18 cellular contexts compared by ENCODE assay signal in the genomic region with DNA sequence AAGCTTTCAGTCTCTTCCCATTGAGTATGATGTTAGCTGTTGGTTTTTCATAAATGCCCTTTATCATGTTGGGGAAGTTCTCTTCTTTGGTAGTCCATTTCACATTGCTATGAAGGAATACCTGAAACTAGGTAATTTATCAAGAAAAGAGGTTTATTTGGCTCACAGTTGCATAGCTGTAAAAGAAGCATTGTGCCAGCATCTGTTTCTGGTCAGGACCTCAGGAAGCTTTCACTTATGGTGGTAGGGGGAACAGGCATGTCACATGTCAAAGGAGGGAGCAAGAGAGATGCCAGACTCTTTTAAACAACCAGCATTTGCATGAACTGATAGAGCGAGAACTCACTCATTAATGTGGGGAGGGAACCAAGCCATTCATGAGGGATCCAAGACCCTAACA. TPM values are rescaled to one million over a fixed set of nuclear protein-coding genes. Genes with fewer than 3 reads are reported as not detected.
DNase-seq lines count a peak whose midpoint lies in the region; ATAC-seq, FAIRE-seq and TF ChIP-seq lines count a peak whose summit lies in the region.
"Had no signal": no experiment of that assay in that cellular context is flagged by ENCODE, and none has a peak within 500 bp of the region (broad histone marks: within the 10 kb centered on the region; RNA-seq: fewer than 3 reads in every experiment).

No MANE protein-coding gene starts in this region.

- TF ChIP-seq RAD21 in GM12878 (IDR thresholded peaks at IDR 0.05; ENCODE audit: insufficient read depth, low read depth, low read length) = no peak

- no peaks in the 10 kb centered on the region for H3K79me2 ChIP-seq in GM12878 (ENCODE audit: control insufficient read depth, insufficient read depth, low read length)

- H3K27me3 ChIP-seq in GM12878 (replicated peaks in 1 of 2; ENCODE audit: control insufficient read depth in 2 of 2, insufficient read depth in 2 of 2, low read length in 1 of 2) (no peaks in the 10 kb centered on the region), mesenchymal stem cell (ENCODE audit: control insufficient read depth in 1 of 2, insufficient read depth in 1 of 2, low read length in 2 of 2) (no peaks in the 10 kb centered on the region)
- H3K27me3 ChIP-seq: BE2C had no signal

- no peak overlapping the region for H3K14ac ChIP-seq in mesenchymal stem cell (ENCODE audit: low read length in 2 of 2)

- peak overlapping the region; percentile 45 for H2AK5ac ChIP-seq in mesenchymal stem cell (ENCODE audit: low read length, severe bottlenecking)

- no peak for DNase-seq in D721Med (ENCODE audit: insufficient read length, low spot score)
- DNase-seq in H54 (ENCODE audit: insufficient read length, low spot score) = no peak
- DNase-seq in GM12878 (ENCODE audit: low read depth, low spot score) = no peak
- no peak for DNase-seq in mesenchymal stem cell
- DNase-seq in EL = no peak
- no peak for DNase-seq in GM13977 (ENCODE audit: low spot score)
- DNase-seq: ACHN; BE2C; C1 segment of cervical spinal cord; Caco-2; CD4-positive, CD25-positive, alpha-beta regulatory T cell; DMS79 treated with DMSO at 0.1 percent for 48 hours; GOT3; H9 had no signal

- SMC1A ChIA-PET in GM12878 (lab: Charles Lee; ENCODE audit: uncharacterized antibody, unreplicated experiment) = interaction anchor here (0.8 to 1.2 kb wide), 3 partner anchors 14 to 55 kb away, joined by 3 read pairs; a partner anchor contains a TSS

- H2AFZ ChIP-seq in GM12878 (ENCODE audit: control insufficient read depth, low read depth, low read length) (no peak overlapping the region), mesenchymal stem cell (ENCODE audit: low read depth, low read length) (no peak overlapping the region)

- H3K9me3 ChIP-seq in GM12878 (replicated peaks; ENCODE audit: control insufficient read depth, insufficient read depth, low read length) (peaks cover 8% of the 10 kb centered on the region), mesenchymal stem cell (ENCODE audit: control insufficient read depth, low read length) (peaks cover 10% of the 10 kb centered on the region)
- H3K9me3 ChIP-seq: BE2C, Caco-2 had no signal

- 94% methylated on average over 1 of the region's 1 CpG for WGBS in GM12878 (ENCODE audit: insufficient coverage, insufficient replicate concordance, low lambda C conversion rate, missing lambda C conversion rate)
- 100% methylated on average over 1 of the region's 1 CpG for WGBS in mesenchymal stem cell

- BruUV-seq in GM12878 (replicated peaks; lab: Mats Ljungman, UMichigan) = no TSS peak

- intact Hi-C loops in GM12878 (cut with micrococcal nuclease; ENCODE audit: unreplicated experiment) = no loop called here

- in situ Hi-C loops in GM12878 (cut with MboI) = no loop called here
- in situ Hi-C loops in GM13977 (cut with MboI; ENCODE audit: low pct_unique_long_range_greater_than_20kb, low sequenced_read_pairs, unreplicated experiment) = loop anchor here (10.0 kb wide), 1 partner anchor 48 kb away; no protein-coding TSS in a partner anchor

- no peak overlapping the region for H3K4me2 ChIP-seq in GM12878 (ENCODE audit: control insufficient read depth, insufficient read depth)
- no peak overlapping the region for H3K4me2 ChIP-seq in mesenchymal stem cell (ENCODE audit: low read length, poor library complexity, severe bottlenecking)

- TF ChIP-seq POLR2A in H54 (IDR thresholded peaks at IDR 0.05; ENCODE audit: low read depth, low read length) (no peak), GM12878 (IDR thresholded peaks at IDR 0.05; ENCODE audit: low read depth, low read length) (no peak)

- H2BK12ac ChIP-seq in mesenchymal stem cell (ENCODE audit: low read length in 2 of 2) = no peak overlapping the region

- no peaks in the 10 kb centered on the region for H4K20me1 ChIP-seq in GM12878 (ENCODE audit: control insufficient read depth, insufficient read depth)

- no peak overlapping the region for H3K23ac ChIP-seq in mesenchymal stem cell (ENCODE audit: low read length in 2 of 2)

- CTCF ChIA-PET in GM12878 (lab: Yijun Ruan, JAX) = interaction anchor here (2.3 kb wide), 1 partner anchor 13 kb away, joined by 10 read pairs; no protein-coding TSS in a partner anchor

- H2BK120ac ChIP-seq in mesenchymal stem cell (ENCODE audit: low read depth, low read length) = no peak overlapping the region

- no peak for TF ChIP-seq EP300 in GM12878 (IDR thresholded peaks at IDR 0.05; ENCODE audit: borderline replicate concordance in 1 of 2, control insufficient read depth in 1 of 2, low read depth in 2 of 2, low read length in 2 of 2)

- FAIRE-seq in D721Med (lab: Jason Lieb, UNC) (peak; percentile 16), H54 (lab: Jason Lieb, UNC) (peak; percentile 23), GM12878 (lab: Jason Lieb, UNC) (peak; percentile 88)
- FAIRE-seq: GM12891 had no signal

- no peak for ATAC-seq in GM12878
- ATAC-seq in HG02970 (IDR thresholded peaks at IDR 0.05; ENCODE audit: low FRiP score, unreplicated experiment) = no peak

- POLR2A ChIA-PET in GM12878 (lab: Charles Lee) = no interaction called here

- H2BK5ac ChIP-seq in mesenchymal stem cell (ENCODE audit: low read depth, low read length, poor library complexity, severe bottlenecking) = no peak overlapping the region

- no peak overlapping the region for H3K18ac ChIP-seq in mesenchymal stem cell (ENCODE audit: low read depth in 1 of 2, low read length in 2 of 2)

- TF ChIP-seq CTCF in D721Med (IDR thresholded peaks at IDR 0.05; ENCODE audit: insufficient read depth, missing control alignments) (no peak), GM12878 (IDR thresholded peaks at IDR 0.05 in 2 of 3, conservative IDR thresholded peaks at IDR 0.05 in 1 of 3; ENCODE audit: control insufficient read depth in 2 of 3, extremely low read depth in 1 of 3, insufficient read depth in 1 of 3, low read depth in 3 of 3, low read length in 3 of 3) (no peak), GM13977 (IDR thresholded peaks at IDR 0.05; ENCODE audit: extremely low read depth, insufficient read depth, missing control alignments) (no peak)

- H3K4ac ChIP-seq in mesenchymal stem cell (ENCODE audit: low read depth in 1 of 2, low read length in 2 of 2) = no peak overlapping the region

- peaks cover 12 to 24% of the 10 kb centered on the region in 2 experiments for H3K36me3 ChIP-seq in GM12878 (ENCODE audit: control insufficient read depth in 2 of 2, insufficient read depth in 2 of 2, low read length in 1 of 2)
- peaks cover 15 to 81% of the 10 kb centered on the region in 2 experiments for H3K36me3 ChIP-seq in mesenchymal stem cell (ENCODE audit: control insufficient read depth in 1 of 2, insufficient read depth in 2 of 2, low read depth in 1 of 2, low read length in 2 of 2)

- H4K91ac ChIP-seq in mesenchymal stem cell (ENCODE audit: low read length) = no peak overlapping the region

- no peak overlapping the region for H3K4me3 ChIP-seq in GM12878
- H3K4me3 ChIP-seq in mesenchymal stem cell (ENCODE audit: insufficient read depth in 1 of 2, low read depth in 1 of 2, low read length in 2 of 2) = no peak overlapping the region

- RAD21 ChIA-PET in GM12878 (lab: Charles Lee; ENCODE audit: unreplicated experiment) = no interaction called here

- no peak overlapping the region for H4K8ac ChIP-seq in mesenchymal stem cell (ENCODE audit: low read length)

- no peak overlapping the region for H2BK15ac ChIP-seq in mesenchymal stem cell (ENCODE audit: low read depth, poor library complexity, severe bottlenecking)

- H3K9ac ChIP-seq in GM12878 (ENCODE audit: control insufficient read depth, insufficient read depth, low read length) (no peak overlapping the region), mesenchymal stem cell (ENCODE audit: low read length) (no peak overlapping the region)

- no peak overlapping the region for H3K27ac ChIP-seq in GM12878 (ENCODE audit: control insufficient read depth, insufficient read depth)
- H3K27ac ChIP-seq in mesenchymal stem cell (ENCODE audit: low read length, poor library complexity, severe bottlenecking) = no peak overlapping the region

- H3K4me1 ChIP-seq in GM12878 (ENCODE audit: control insufficient read depth, insufficient read depth, low read length) (no peaks in the 10 kb centered on the region), mesenchymal stem cell (ENCODE audit: control insufficient read depth, insufficient read depth, low read depth, low read length) (peaks cover 15% of the 10 kb centered on the region)
- H3K4me1 ChIP-seq: BE2C, Caco-2 had no signal

- H3K79me1 ChIP-seq in mesenchymal stem cell (replicated peaks; ENCODE audit: low read length, poor library complexity, severe bottlenecking) = peaks cover 11% of the 10 kb centered on the region

RNA-seq across cellular contexts. Expression of a gene that starts 48.0 kb away (rescaled TPM):
- total RNA-seq in GM12878 (2013; cell fraction: nucleolus; rRNA removed) = 24.2 and 24.6 TPM in 2 replicates
- total RNA-seq in GM12878 (2014; rRNA removed) (38.9 and 40.2 TPM in 2 replicates), GM12878 (2014; rRNA removed; fragmentation: Illumina TruSeq; extraction: Trizol) (18.4 and 19.5 TPM in 2 replicates), GM12878 (2021) (48.0 and 52.5 TPM in 2 replicates)
- polyA plus RNA-seq in GM12878 (2011; ENCODE audit: low read depth) = 5.4 TPM
- polyA plus RNA-seq in GM12878 (2011; rRNA removed) (7.5 and 8.5 TPM in 2 replicates), GM12878 (2014; fragmentation: Illumina TruSeq; extraction: Trizol) (17.2 and 34.9 TPM in 2 replicates), GM12878 (2014; fragmentation: Nextera tagmentation; extraction: Ambion mirVana) (1 to 10 TPM; 1.8 to 3.2 TPM), GM12878 (2014; rRNA removed) (46.3 and 48.8 TPM in 2 replicates), GM12878 (2016; fragmentation: Nextera tagmentation; extraction: Ambion mirVana) (10 to 100 TPM; 46.6 TPM)
- polyA plus RNA-seq in GM12878 (2011; cell fraction: cytosol; rRNA removed) = 10.7 and 10.8 TPM in 2 replicates
- polyA plus RNA-seq in GM12878 (2011; cell fraction: nucleus; rRNA removed) = 24.6 and 25.9 TPM in 2 replicates
- 8.6 and 11.0 TPM in 2 replicates for polyA plus RNA-seq in GM12878 (2012)
- 8.0 and 11.8 TPM in 2 replicates for polyA minus RNA-seq in GM12878 (2011; rRNA and poly(A)+ RNA removed)
- 1.2 and 1.6 TPM in 2 replicates for polyA minus RNA-seq in GM12878 (2011; cell fraction: cytosol; rRNA and poly(A)+ RNA removed)
- polyA minus RNA-seq in GM12878 (2011; cell fraction: nucleus; rRNA and poly(A)+ RNA removed) = 6.0 and 7.0 TPM in 2 replicates
- 29.8 TPM for polyA plus RNA-seq in mesenchymal stem cell (2013, experiment 1 of 2)
- 28.9 TPM for polyA plus RNA-seq in mesenchymal stem cell (2013, experiment 2 of 2)

RNA-seq across cellular contexts. Expression of a gene that starts 54.7 kb away (rescaled TPM):
- total RNA-seq in GM12878 (2013; cell fraction: nucleolus; rRNA removed) = 217 and 244 TPM in 2 replicates
- total RNA-seq in GM12878 (2014; rRNA removed) (47.4 and 53.0 TPM in 2 replicates), GM12878 (2014; rRNA removed; fragmentation: Illumina TruSeq; extraction: Trizol) (43.6 and 44.4 TPM in 2 replicates), GM12878 (2021) (45.6 and 49.1 TPM in 2 replicates)
- polyA plus RNA-seq in GM12878 (2011; ENCODE audit: low read depth) = 15.3 TPM
- polyA plus RNA-seq in GM12878 (2011; rRNA removed) (59.5 and 67.9 TPM in 2 replicates), GM12878 (2014; fragmentation: Illumina TruSeq; extraction: Trizol) (42.4 and 52.5 TPM in 2 replicates), GM12878 (2014; fragmentation: Nextera tagmentation; extraction: Ambion mirVana) (10 to 100 TPM; 12.5 to 13.7 TPM), GM12878 (2014; rRNA removed) (33.0 and 39.5 TPM in 2 replicates), GM12878 (2016; fragmentation: Nextera tagmentation; extraction: Ambion mirVana) (10 to 100 TPM; 37.3 to 44.2 TPM)
- 32.2 and 41.0 TPM in 2 replicates for polyA plus RNA-seq in GM12878 (2011; cell fraction: cytosol; rRNA removed)
- 51.4 and 65.2 TPM in 2 replicates for polyA plus RNA-seq in GM12878 (2011; cell fraction: nucleus; rRNA removed)
- polyA plus RNA-seq in GM12878 (2012) = 17.0 and 24.1 TPM in 2 replicates
- 75.0 and 99.8 TPM in 2 replicates for polyA minus RNA-seq in GM12878 (2011; rRNA and poly(A)+ RNA removed)
- 17.0 and 23.2 TPM in 2 replicates for polyA minus RNA-seq in GM12878 (2011; cell fraction: cytosol; rRNA and poly(A)+ RNA removed)
- 50.7 and 98.0 TPM in 2 replicates for polyA minus RNA-seq in GM12878 (2011; cell fraction: nucleus; rRNA and poly(A)+ RNA removed)
- 22.9 TPM for polyA plus RNA-seq in mesenchymal stem cell (2013, experiment 1 of 2)
- 23.1 TPM for polyA plus RNA-seq in mesenchymal stem cell (2013, experiment 2 of 2)

RNA-seq across cellular contexts. Expression of a gene that starts 57.9 kb away (rescaled TPM):
- total RNA-seq in GM12878 (2013; cell fraction: nucleolus; rRNA removed) = not detected in 2 replicates
- total RNA-seq in GM12878 (2014; rRNA removed) (0.44 and 0.85 TPM in 2 replicates), GM12878 (2014; rRNA removed; fragmentation: Illumina TruSeq; extraction: Trizol) (0.05 and 0.09 TPM in 2 replicates), GM12878 (2021) (0.35 TPM in 1 of 2 replicates, not detected in the other)
- polyA plus RNA-seq in GM12878 (2011; ENCODE audit: low read depth) = not detected
- polyA plus RNA-seq in GM12878 (2011; rRNA removed) (not detected in 2 replicates), GM12878 (2014; fragmentation: Illumina TruSeq; extraction: Trizol) (0.32 and 1.1 TPM in 2 replicates), GM12878 (2014; fragmentation: Nextera tagmentation; extraction: Ambion mirVana) (under 1 TPM; 0.14 to 0.18 TPM), GM12878 (2014; rRNA removed) (0.22 and 0.26 TPM in 2 replicates), GM12878 (2016; fragmentation: Nextera tagmentation; extraction: Ambion mirVana) (under 1 TPM; 0.28 to 0.95 TPM)
- polyA plus RNA-seq in GM12878 (2011; cell fraction: cytosol; rRNA removed) = not detected in 2 replicates
- 0.06 TPM in 1 of 2 replicates, not detected in the other for polyA plus RNA-seq in GM12878 (2011; cell fraction: nucleus; rRNA removed)
- polyA plus RNA-seq in GM12878 (2012) = not detected in 2 replicates
- polyA minus RNA-seq in GM12878 (2011; rRNA and poly(A)+ RNA removed) = not detected in 2 replicates
- not detected in 2 replicates for polyA minus RNA-seq in GM12878 (2011; cell fraction: cytosol; rRNA and poly(A)+ RNA removed)
- not detected in 2 replicates for polyA minus RNA-seq in GM12878 (2011; cell fraction: nucleus; rRNA and poly(A)+ RNA removed)
- polyA plus RNA-seq in mesenchymal stem cell (2013, experiment 1 of 2) = not detected
- polyA plus RNA-seq in mesenchymal stem cell (2013, experiment 2 of 2) = not detected
- total RNA-seq: CD4-positive, CD25-positive, alpha-beta regulatory T cell; G401; HT-29 had no signal
- polyA plus RNA-seq: CD4-positive, CD25-positive, alpha-beta regulatory T cell had no signal
